In the genomic region with DNA sequence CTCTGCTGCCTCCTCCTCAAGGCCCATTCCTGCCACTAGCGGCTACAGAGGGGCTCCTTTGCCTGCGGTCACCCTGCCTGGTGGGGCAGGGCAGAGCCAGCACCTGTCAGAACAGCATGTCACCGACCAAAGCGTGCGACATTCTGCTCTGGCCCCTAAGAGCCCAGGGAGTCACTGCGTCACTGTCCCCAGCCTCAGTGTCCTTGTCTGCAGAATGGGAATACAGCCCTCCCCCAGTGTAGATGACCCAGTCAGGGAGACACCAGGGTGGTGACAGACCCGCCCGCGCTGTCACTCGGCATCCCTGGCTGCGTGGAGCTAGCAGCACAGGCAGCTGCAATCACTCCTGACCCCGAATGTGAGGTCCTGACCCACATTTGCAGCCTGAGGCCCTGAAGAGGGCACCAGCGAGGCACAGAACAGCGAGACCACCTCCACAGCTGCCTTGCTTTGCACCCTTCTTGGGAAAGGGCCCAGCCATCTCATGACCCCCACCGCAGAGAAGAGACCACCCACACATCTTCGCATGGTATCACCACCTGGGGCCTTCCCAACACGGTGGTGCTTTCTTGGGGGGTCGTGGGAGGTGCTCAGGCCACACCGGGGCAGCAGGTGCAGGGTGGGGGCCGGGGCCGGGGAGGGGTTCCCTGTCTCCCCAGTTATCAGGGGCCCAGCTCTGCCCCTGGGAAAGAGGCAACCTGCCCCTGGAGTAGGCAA, we compare ENCODE assay signal across 1 cellular context.
TF ChIP-seq lines count a peak whose summit lies in the region.

No MANE protein-coding gene starts in this region.

TF ChIP-seq in WTC11, 78 proteins besides CTCF, POLR2A, EP300 and RAD21 (continued from another document):
- peak; percentile 0; the same call in 1 of the 2 replicates for TF ChIP-seq HMGXB4 (CRISPR knock-in tag; IDR thresholded peaks at IDR 0.05)
